1 cellular context compared by ENCODE assay signal in the genomic region with DNA sequence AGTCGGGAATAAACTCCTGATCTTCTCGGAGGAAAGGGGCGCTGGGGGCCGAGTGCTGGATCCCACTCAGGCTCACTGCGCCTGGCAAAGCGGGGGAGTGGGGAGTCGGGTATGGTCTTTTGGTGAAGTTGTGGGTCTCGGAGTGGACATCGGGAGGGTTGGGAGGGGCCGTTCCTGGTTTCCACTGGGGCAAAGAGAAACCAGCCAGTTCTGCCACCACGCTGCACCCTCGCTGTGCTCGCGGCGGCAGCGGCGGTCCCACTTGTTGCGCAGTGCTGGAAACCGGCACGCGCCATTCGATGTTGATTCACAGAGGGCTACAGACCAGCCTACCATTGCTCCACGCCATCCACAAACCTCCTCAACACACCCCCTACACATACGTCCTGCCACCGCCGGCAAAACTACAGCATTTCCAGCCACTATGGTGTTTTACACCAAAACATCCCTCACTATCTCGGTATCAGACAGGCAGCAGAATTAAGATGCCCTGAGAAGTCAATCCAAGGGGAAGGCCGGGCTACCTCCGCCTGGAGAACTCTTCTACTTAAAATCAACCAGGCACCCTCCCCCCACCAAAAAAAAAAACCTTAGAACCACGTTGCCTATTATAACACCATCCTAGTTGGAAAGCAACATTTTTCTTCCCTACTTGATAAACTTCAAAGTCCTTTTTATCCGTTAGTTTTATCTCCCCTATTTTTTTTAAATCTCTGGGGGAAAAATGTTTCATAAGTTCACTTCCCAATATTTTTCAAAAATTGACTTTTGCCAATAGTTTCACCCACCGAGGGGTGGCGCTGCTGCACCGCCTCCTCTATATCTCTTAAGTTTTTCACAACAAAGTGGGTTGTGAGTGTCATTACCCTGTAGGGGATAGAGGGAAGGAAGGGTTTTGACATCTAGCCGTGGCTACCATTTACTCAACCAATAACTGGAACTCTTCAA.
TF ChIP-seq lines count a peak whose summit lies in the region.

No MANE protein-coding gene starts in this region.

TF ChIP-seq in HepG2, 621 proteins besides CTCF, POLR2A, EP300 and RAD21 (continued from another document and continues in another):
- TF ChIP-seq, protein P1, sequence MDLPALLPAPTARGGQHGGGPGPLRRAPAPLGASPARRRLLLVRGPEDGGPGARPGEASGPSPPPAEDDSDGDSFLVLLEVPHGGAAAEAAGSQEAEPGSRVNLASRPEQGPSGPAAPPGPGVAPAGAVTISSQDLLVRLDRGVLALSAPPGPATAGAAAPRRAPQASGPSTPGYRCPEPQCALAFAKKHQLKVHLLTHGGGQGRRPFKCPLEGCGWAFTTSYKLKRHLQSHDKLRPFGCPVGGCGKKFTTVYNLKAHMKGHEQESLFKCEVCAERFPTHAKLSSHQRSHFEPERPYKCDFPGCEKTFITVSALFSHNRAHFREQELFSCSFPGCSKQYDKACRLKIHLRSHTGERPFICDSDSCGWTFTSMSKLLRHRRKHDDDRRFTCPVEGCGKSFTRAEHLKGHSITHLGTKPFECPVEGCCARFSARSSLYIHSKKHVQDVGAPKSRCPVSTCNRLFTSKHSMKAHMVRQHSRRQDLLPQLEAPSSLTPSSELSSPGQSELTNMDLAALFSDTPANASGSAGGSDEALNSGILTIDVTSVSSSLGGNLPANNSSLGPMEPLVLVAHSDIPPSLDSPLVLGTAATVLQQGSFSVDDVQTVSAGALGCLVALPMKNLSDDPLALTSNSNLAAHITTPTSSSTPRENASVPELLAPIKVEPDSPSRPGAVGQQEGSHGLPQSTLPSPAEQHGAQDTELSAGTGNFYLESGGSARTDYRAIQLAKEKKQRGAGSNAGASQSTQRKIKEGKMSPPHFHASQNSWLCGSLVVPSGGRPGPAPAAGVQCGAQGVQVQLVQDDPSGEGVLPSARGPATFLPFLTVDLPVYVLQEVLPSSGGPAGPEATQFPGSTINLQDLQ (CRISPR knock-in tag; IDR thresholded peaks at IDR 0.05), result 0 out of 2 replicates have a peak, but pooled peaks have one; percentile 64
- peak; percentile 62; the same call in 1 of the 2 replicates for TF ChIP-seq ZNF768 (CRISPR knock-in tag; IDR thresholded peaks at IDR 0.05)
- TF ChIP-seq, protein P2, sequence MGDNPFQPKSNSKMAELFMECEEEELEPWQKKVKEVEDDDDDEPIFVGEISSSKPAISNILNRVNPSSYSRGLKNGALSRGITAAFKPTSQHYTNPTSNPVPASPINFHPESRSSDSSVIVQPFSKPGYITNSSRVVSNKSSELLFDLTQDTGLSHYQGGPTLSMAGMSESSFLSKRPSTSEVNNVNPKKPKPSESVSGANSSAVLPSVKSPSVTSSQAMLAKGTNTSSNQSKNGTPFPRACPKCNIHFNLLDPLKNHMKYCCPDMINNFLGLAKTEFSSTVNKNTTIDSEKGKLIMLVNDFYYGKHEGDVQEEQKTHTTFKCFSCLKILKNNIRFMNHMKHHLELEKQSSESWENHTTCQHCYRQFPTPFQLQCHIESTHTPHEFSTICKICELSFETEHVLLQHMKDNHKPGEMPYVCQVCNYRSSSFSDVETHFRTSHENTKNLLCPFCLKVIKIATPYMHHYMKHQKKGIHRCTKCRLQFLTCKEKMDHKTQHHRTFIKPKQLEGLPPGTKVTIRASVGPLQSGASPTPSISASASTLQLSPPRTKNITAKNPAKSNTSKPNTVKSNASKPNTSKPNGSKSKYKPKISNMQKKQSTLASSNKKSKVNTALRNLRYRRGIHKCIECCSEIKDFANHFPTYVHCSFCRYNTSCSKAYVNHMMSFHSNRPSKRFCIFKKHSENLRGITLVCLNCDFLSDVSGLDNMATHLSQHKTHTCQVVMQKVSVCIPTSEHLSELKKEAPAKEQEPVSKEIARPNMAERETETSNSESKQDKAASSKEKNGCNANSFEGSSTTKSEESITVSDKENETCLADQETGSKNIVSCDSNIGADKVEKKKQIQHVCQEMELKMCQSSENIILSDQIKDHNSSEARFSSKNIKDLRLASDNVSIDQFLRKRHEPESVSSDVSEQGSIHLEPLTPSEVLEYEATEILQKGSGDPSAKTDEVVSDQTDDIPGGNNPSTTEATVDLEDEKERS (CRISPR knock-in tag; IDR thresholded peaks at IDR 0.05), result 0 out of 2 replicates have a peak, but pooled peaks have one; percentile 77
- TF ChIP-seq SOX5 (CRISPR knock-in tag; IDR thresholded peaks at IDR 0.05; ENCODE audit: borderline replicate concordance), result peak; percentile 30; the same call in 1 of the 2 replicates
- no peak for TF ChIP-seq EHMT2 (IDR thresholded peaks at IDR 0.05; ENCODE audit: borderline replicate concordance, low read depth, low read length)
- TF ChIP-seq ZBTB42 (CRISPR knock-in tag; IDR thresholded peaks at IDR 0.05), result no peak
- no peak for TF ChIP-seq REPIN1 (CRISPR knock-in tag; IDR thresholded peaks at IDR 0.05; ENCODE audit: borderline replicate concordance, low read depth)
- TF ChIP-seq, protein P3, sequence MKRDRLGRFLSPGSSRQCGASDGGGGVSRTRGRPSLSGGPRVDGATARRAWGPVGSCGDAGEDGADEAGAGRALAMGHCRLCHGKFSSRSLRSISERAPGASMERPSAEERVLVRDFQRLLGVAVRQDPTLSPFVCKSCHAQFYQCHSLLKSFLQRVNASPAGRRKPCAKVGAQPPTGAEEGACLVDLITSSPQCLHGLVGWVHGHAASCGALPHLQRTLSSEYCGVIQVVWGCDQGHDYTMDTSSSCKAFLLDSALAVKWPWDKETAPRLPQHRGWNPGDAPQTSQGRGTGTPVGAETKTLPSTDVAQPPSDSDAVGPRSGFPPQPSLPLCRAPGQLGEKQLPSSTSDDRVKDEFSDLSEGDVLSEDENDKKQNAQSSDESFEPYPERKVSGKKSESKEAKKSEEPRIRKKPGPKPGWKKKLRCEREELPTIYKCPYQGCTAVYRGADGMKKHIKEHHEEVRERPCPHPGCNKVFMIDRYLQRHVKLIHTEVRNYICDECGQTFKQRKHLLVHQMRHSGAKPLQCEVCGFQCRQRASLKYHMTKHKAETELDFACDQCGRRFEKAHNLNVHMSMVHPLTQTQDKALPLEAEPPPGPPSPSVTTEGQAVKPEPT (CRISPR knock-in tag; IDR thresholded peaks at IDR 0.05; ENCODE audit: low read depth), result no peak
- TF ChIP-seq ZNF256 (CRISPR knock-in tag; conservative IDR thresholded peaks at IDR 0.05), result no peak
- TF ChIP-seq, protein P4, sequence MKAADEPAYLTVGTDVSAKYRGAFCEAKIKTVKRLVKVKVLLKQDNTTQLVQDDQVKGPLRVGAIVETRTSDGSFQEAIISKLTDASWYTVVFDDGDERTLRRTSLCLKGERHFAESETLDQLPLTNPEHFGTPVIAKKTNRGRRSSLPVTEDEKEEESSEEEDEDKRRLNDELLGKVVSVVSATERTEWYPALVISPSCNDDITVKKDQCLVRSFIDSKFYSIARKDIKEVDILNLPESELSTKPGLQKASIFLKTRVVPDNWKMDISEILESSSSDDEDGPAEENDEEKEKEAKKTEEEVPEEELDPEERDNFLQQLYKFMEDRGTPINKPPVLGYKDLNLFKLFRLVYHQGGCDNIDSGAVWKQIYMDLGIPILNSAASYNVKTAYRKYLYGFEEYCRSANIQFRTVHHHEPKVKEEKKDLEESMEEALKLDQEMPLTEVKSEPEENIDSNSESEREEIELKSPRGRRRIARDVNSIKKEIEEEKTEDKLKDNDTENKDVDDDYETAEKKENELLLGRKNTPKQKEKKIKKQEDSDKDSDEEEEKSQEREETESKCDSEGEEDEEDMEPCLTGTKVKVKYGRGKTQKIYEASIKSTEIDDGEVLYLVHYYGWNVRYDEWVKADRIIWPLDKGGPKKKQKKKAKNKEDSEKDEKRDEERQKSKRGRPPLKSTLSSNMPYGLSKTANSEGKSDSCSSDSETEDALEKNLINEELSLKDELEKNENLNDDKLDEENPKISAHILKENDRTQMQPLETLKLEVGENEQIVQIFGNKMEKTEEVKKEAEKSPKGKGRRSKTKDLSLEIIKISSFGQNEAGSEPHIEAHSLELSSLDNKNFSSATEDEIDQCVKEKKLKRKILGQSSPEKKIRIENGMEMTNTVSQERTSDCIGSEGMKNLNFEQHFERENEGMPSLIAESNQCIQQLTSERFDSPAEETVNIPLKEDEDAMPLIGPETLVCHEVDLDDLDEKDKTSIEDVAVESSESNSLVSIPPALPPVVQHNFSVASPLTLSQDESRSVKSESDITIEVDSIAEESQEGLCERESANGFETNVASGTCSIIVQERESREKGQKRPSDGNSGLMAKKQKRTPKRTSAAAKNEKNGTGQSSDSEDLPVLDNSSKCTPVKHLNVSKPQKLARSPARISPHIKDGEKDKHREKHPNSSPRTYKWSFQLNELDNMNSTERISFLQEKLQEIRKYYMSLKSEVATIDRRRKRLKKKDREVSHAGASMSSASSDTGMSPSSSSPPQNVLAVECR (CRISPR knock-in tag; IDR thresholded peaks at IDR 0.05; ENCODE audit: borderline replicate concordance), result peak; percentile 40; the same call in 1 of the 2 replicates
- TF ChIP-seq, protein P5, sequence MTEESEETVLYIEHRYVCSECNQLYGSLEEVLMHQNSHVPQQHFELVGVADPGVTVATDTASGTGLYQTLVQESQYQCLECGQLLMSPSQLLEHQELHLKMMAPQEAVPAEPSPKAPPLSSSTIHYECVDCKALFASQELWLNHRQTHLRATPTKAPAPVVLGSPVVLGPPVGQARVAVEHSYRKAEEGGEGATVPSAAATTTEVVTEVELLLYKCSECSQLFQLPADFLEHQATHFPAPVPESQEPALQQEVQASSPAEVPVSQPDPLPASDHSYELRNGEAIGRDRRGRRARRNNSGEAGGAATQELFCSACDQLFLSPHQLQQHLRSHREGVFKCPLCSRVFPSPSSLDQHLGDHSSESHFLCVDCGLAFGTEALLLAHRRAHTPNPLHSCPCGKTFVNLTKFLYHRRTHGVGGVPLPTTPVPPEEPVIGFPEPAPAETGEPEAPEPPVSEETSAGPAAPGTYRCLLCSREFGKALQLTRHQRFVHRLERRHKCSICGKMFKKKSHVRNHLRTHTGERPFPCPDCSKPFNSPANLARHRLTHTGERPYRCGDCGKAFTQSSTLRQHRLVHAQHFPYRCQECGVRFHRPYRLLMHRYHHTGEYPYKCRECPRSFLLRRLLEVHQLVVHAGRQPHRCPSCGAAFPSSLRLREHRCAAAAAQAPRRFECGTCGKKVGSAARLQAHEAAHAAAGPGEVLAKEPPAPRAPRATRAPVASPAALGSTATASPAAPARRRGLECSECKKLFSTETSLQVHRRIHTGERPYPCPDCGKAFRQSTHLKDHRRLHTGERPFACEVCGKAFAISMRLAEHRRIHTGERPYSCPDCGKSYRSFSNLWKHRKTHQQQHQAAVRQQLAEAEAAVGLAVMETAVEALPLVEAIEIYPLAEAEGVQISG (CRISPR knock-in tag; IDR thresholded peaks at IDR 0.05), result peak; percentile 30; the same call in 1 of the 2 replicates
- TF ChIP-seq, protein P6, sequence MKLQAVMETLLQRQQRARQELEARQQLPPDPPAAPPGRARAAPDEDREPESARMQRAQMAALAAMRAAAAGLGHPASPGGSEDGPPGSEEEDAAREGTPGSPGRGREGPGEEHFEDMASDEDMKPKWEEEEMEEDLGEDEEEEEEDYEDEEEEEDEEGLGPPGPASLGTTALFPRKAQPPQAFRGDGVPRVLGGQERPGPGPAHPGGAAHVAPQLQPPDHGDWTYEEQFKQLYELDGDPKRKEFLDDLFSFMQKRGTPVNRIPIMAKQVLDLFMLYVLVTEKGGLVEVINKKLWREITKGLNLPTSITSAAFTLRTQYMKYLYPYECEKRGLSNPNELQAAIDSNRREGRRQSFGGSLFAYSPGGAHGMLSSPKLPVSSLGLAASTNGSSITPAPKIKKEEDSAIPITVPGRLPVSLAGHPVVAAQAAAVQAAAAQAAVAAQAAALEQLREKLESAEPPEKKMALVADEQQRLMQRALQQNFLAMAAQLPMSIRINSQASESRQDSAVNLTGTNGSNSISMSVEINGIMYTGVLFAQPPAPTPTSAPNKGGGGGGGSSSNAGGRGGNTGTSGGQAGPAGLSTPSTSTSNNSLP (IDR thresholded peaks at IDR 0.05; ENCODE audit: low read depth, low read length), result no peak
- TF ChIP-seq KLF13 (CRISPR knock-in tag; IDR thresholded peaks at IDR 0.05), result no peak
- TF ChIP-seq KDM2A (CRISPR knock-in tag; IDR thresholded peaks at IDR 0.05; ENCODE audit: borderline replicate concordance, low read depth), result peak; percentile 8; the same call in 1 of the 2 replicates
- TF ChIP-seq ZC3H13 (CRISPR knock-in tag; IDR thresholded peaks at IDR 0.05), result no peak; the same call in 1 of the 2 replicates
- TF ChIP-seq ZNF598 (CRISPR knock-in tag; IDR thresholded peaks at IDR 0.05; ENCODE audit: borderline replicate concordance), result no peak; the same call in 1 of the 2 replicates
- peak; percentile 83 for TF ChIP-seq SNAI1 (CRISPR knock-in tag; IDR thresholded peaks at IDR 0.05; ENCODE audit: borderline replicate concordance)
- peak; percentile 37; the same call in 1 of the 2 replicates for TF ChIP-seq MYC (CRISPR knock-in tag; IDR thresholded peaks at IDR 0.05; ENCODE audit: borderline replicate concordance)
- TF ChIP-seq SOX6 (IDR thresholded peaks at IDR 0.05), result no peak
- TF ChIP-seq SOX6 (CRISPR knock-in tag; IDR thresholded peaks at IDR 0.05), result peak; percentile 43
- TF ChIP-seq HDAC1 (CRISPR knock-in tag; IDR thresholded peaks at IDR 0.05), result peak; percentile 55
- TF ChIP-seq, protein P7, sequence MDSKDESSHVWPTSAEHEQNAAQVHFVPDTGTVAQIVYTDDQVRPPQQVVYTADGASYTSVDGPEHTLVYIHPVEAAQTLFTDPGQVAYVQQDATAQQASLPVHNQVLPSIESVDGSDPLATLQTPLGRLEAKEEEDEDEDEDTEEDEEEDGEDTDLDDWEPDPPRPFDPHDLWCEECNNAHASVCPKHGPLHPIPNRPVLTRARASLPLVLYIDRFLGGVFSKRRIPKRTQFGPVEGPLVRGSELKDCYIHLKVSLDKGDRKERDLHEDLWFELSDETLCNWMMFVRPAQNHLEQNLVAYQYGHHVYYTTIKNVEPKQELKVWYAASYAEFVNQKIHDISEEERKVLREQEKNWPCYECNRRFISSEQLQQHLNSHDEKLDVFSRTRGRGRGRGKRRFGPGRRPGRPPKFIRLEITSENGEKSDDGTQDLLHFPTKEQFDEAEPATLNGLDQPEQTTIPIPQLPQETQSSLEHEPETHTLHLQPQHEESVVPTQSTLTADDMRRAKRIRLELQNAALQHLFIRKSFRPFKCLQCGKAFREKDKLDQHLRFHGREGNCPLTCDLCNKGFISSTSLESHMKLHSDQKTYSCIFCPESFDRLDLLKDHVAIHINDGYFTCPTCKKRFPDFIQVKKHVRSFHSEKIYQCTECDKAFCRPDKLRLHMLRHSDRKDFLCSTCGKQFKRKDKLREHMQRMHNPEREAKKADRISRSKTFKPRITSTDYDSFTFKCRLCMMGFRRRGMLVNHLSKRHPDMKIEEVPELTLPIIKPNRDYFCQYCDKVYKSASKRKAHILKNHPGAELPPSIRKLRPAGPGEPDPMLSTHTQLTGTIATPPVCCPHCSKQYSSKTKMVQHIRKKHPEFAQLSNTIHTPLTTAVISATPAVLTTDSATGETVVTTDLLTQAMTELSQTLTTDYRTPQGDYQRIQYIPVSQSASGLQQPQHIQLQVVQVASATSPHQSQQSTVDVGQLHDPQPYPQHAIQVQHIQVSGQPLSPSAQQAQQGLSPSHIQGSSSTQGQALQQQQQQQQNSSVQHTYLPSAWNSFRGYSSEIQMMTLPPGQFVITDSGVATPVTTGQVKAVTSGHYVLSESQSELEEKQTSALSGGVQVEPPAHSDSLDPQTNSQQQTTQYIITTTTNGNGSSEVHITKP (CRISPR knock-in tag; IDR thresholded peaks at IDR 0.05; ENCODE audit: low read depth), result no peak
- no peak for TF ChIP-seq ZNF83 (CRISPR knock-in tag; IDR thresholded peaks at IDR 0.05; ENCODE audit: borderline replicate concordance)
- TF ChIP-seq CCDC6 (CRISPR knock-in tag; IDR thresholded peaks at IDR 0.05), result peak; percentile 34; the same call in 1 of the 2 replicates
- TF ChIP-seq BHLHE40 (IDR thresholded peaks at IDR 0.05; ENCODE audit: low read length), result peak; percentile 53; the same call in 1 of the 2 replicates
- TF ChIP-seq SMARCE1 (IDR thresholded peaks at IDR 0.05; ENCODE audit: borderline replicate concordance), result no peak
- 0 out of 3 replicates have a peak, but pooled peaks have one; percentile 29 for TF ChIP-seq MXI1 (IDR thresholded peaks at IDR 0.05; ENCODE audit: borderline replicate concordance, low read depth, low read length)
